Comparison of ENCODE assay signal across 8 cellular contexts in genomic region chr4:157217708-157218107, GRCh38. TPM values are rescaled to one million over a fixed set of nuclear protein-coding genes. Genes with fewer than 3 reads are reported as not detected.
DNase-seq lines count a peak whose midpoint lies in the region; ATAC-seq, FAIRE-seq and TF ChIP-seq lines count a peak whose summit lies in the region.

No MANE protein-coding gene starts in this region.

- no peak overlapping the region for H2BK120ac ChIP-seq in mesendoderm (ENCODE audit: low read depth, low read length)

- ATAC-seq in K562 (no peak), GM19467 (IDR thresholded peaks at IDR 0.05; ENCODE audit: unreplicated experiment) (no peak), left colon (no peak)

- no peak overlapping the region for H4K5ac ChIP-seq in mesendoderm (ENCODE audit: low read length)

- no peak overlapping the region for H3K23ac ChIP-seq in mesendoderm (ENCODE audit: low read length)

- BruUV-seq in K562 (replicated peaks; lab: Mats Ljungman, UMichigan) = no TSS peak

- TF ChIP-seq RAD21 in K562 (CRISPR knock-in tag; conservative IDR thresholded peaks at IDR 0.05 in 1 of 2, IDR thresholded peaks at IDR 0.05 in 1 of 2) = peak; percentile 7 to 14; a peak in 1 of 4 replicates

- H3K9me3 ChIP-seq in K562 (replicated peaks; ENCODE audit: control insufficient read depth, insufficient read depth, low read depth, low read length) = no peaks in the 10 kb centered on the region

- H3K4me2 ChIP-seq in K562 (ENCODE audit: insufficient read depth, low read length) (no peak overlapping the region), mesendoderm (ENCODE audit: low read length) (no peak overlapping the region)

- H3K9me1 ChIP-seq in K562 (ENCODE audit: control insufficient read depth, insufficient read depth, low read length) = no peaks in the 10 kb centered on the region

- H3K4ac ChIP-seq in mesendoderm (ENCODE audit: low read depth, low read length) = no peak overlapping the region

- no peak for TF ChIP-seq EP300 in K562 (IDR thresholded peaks at IDR 0.05; ENCODE audit: low read length)

- no peak overlapping the region for H2AFZ ChIP-seq in K562 (ENCODE audit: low read depth, low read length)

- H3K27ac ChIP-seq in K562 (ENCODE audit: extremely low read depth, low read depth, low read length) (no peak overlapping the region), mesendoderm (ENCODE audit: low read depth, low read length) (no peak overlapping the region)

- H3K79me2 ChIP-seq in K562 (ENCODE audit: control insufficient read depth, insufficient read depth, low read length) = no peaks in the 10 kb centered on the region
- no peaks in the 10 kb centered on the region for H3K79me2 ChIP-seq in mesendoderm (ENCODE audit: control insufficient read depth, insufficient read depth, low read length)

- H3K27me3 ChIP-seq in K562 (ENCODE audit: control insufficient read depth in 2 of 2, insufficient read depth in 2 of 2, low read length in 2 of 2) = no peaks in the 10 kb centered on the region
- H3K27me3 ChIP-seq in mesendoderm (ENCODE audit: insufficient read depth, low read length, poor library complexity) = peaks cover 18% of the 10 kb centered on the region

- in situ Hi-C loops in KBM-7 (cut with MboI; ENCODE audit: low pct_unique_long_range_greater_than_20kb, low sequenced_read_pairs) (no loop called here), K562 (cut with MboI) (loop anchor here (25.0 kb wide), 1 partner anchor 745 kb away; no protein-coding TSS in a partner anchor)

- H2BK5ac ChIP-seq in mesendoderm (ENCODE audit: low read length) = no peak overlapping the region

- 0% methylated on average over 3 of the region's 3 CpGs for WGBS in K562 (ENCODE audit: insufficient coverage, low coverage, missing lambda C conversion rate)
- 100% methylated on average over 1 of the region's 3 CpGs for WGBS in mesendoderm (ENCODE audit: extremely low coverage, insufficient coverage, low lambda C conversion rate)

- intact Hi-C loops in K562 (cut with micrococcal nuclease) (loop anchor here (5.0 kb wide), 1 partner anchor 760 kb away; no protein-coding TSS in a partner anchor), left colon (cut with DNase I, micrococcal nuclease) (no loop called here)

- no peaks in the 10 kb centered on the region for H3K36me3 ChIP-seq in K562 (ENCODE audit: control insufficient read depth, insufficient read depth, low read length)
- no peaks in the 10 kb centered on the region for H3K36me3 ChIP-seq in mesendoderm (ENCODE audit: control insufficient read depth, insufficient read depth, low read length)

- peak; percentile 33 for DNase-seq in DMS114 treated with DMSO at 0.1 percent for 48 hours (lab: John Stamatoyannopoulos, UW; ENCODE audit: unreplicated experiment)
- DNase-seq in KBM-7 = peak; percentile 49
- DNase-seq in K562 (ENCODE audit: extremely low read depth in 1 of 4, low spot score in 3 of 4) = no peak
- peak; percentile 16 for DNase-seq in mesendoderm
- no peak for DNase-seq in H4 (ENCODE audit: low spot score)
- no peak for DNase-seq in left colon
- DNase-seq in T-helper 1 cell = no peak

- H2BK15ac ChIP-seq in mesendoderm (replicated peaks; ENCODE audit: low read depth) = no peak overlapping the region

- FAIRE-seq in K562 (lab: Jason Lieb, UNC) = no peak

- no peak overlapping the region for H3K56ac ChIP-seq in mesendoderm (ENCODE audit: low read length)

- H4K20me1 ChIP-seq in K562 (replicated peaks; ENCODE audit: control insufficient read depth, insufficient read depth, low read length) = no peaks in the 10 kb centered on the region

- no peak overlapping the region for H3K9ac ChIP-seq in K562 (ENCODE audit: insufficient read depth in 1 of 2, low read depth in 2 of 2, low read length in 2 of 2)
- no peak overlapping the region for H3K9ac ChIP-seq in mesendoderm (ENCODE audit: low read length)

- no peak for TF ChIP-seq POLR2A in K562 (conservative IDR thresholded peaks at IDR 0.05)

- CTCF ChIA-PET in K562 (lab: Yijun Ruan, JAX; ENCODE audit: low intra/inter-chr PET ratio) = no interaction called here

- H4K8ac ChIP-seq in mesendoderm (ENCODE audit: low read depth, low read length) = no peak overlapping the region

- H3K4me3 ChIP-seq in K562 (no peak overlapping the region), mesendoderm (ENCODE audit: low read length) (no peak overlapping the region)

- H3K18ac ChIP-seq in mesendoderm (ENCODE audit: low read length) = no peak overlapping the region

- H2AK5ac ChIP-seq in mesendoderm (ENCODE audit: low read length) = no peak overlapping the region

- H3K4me1 ChIP-seq in K562 (replicated peaks in 1 of 2; ENCODE audit: control insufficient read depth in 2 of 2, insufficient read depth in 2 of 2, low read length in 2 of 2) = no peaks in the 10 kb centered on the region
- H3K4me1 ChIP-seq in mesendoderm (ENCODE audit: control insufficient read depth, low read depth, low read length) = no peaks in the 10 kb centered on the region

- peak in 1 of 3 experiments; percentile 15; a peak in 2 of 6 replicates for TF ChIP-seq CTCF in K562 (IDR thresholded peaks at IDR 0.05 in 2 of 3, conservative IDR thresholded peaks at IDR 0.05 in 1 of 3; ENCODE audit: insufficient read depth in 2 of 3, low read depth in 1 of 3, low read length in 3 of 3)

- POLR2A ChIA-PET in K562 (lab: Yijun Ruan, JAX) = no interaction called here

- no peaks in the 10 kb centered on the region for H3K79me1 ChIP-seq in mesendoderm (ENCODE audit: low read length)

TF ChIP-seq in K562, 482 proteins besides CTCF, POLR2A, EP300 and RAD21 (continues in another document):
- TF ChIP-seq HNRNPH1 (optimal IDR thresholded peaks at IDR 0.05; ENCODE audit: low read depth, low read length) (no peak), GTF3C2 (IDR thresholded peaks at IDR 0.05; ENCODE audit: borderline replicate concordance, extremely low read depth, insufficient read length) (no peak), ZNF347 (CRISPR knock-in tag; IDR thresholded peaks at IDR 0.05; ENCODE audit: low read depth) (no peak), ZBTB5 (IDR thresholded peaks at IDR 0.05) (no peak), IFI16 (CRISPR knock-in tag; IDR thresholded peaks at IDR 0.05) (no peak)

RNA-seq across cellular contexts. Expression of gene GRIA2, which starts 2.8 kb away (rescaled TPM):
- not detected in 2 replicates for total RNA-seq in K562 (2011; cell fraction: chromatin; rRNA removed; ENCODE audit: low replicate concordance)
- total RNA-seq in K562 (2011; cell fraction: nucleolus; rRNA removed) = not detected in 2 replicates
- total RNA-seq in K562 (2011; cell fraction: nucleoplasm; rRNA removed) = not detected in 2 replicates
- total RNA-seq in K562 (2014; rRNA removed) (not detected in 2 replicates), K562 (2014; rRNA removed; fragmentation: Illumina TruSeq; extraction: Trizol) (not detected in 2 replicates), K562 (2015; rRNA removed; fragmentation: Illumina TruSeq; extraction: Trizol) (0.04 TPM in 1 of 2 replicates, not detected in the other), K562 (2021) (not detected in 2 replicates), left colon (under 1 TPM; 0.08 to 0.12 TPM)
- polyA plus RNA-seq in K562 (2011; rRNA removed) (not detected in 2 replicates), K562 (2014; fragmentation: Illumina TruSeq; extraction: Trizol) (not detected in 2 replicates), K562 (2014; fragmentation: Nextera tagmentation; extraction: Ambion mirVana) (under 1 TPM in 1 of 2 experiments, not detected in 1; 0.07 TPM), K562 (2014; rRNA removed) (1.1 TPM in 1 of 2 replicates, not detected in the other)
- polyA plus RNA-seq in K562 (2011; cell fraction: cytosol; rRNA removed) = not detected in 2 replicates
- polyA plus RNA-seq in K562 (2011; cell fraction: nucleus; rRNA removed) = 0.10 TPM in 1 of 2 replicates, not detected in the other
- polyA plus RNA-seq in K562 (2012) = 0.61 TPM in 1 of 2 replicates, not detected in the other
- polyA minus RNA-seq in K562 (2011; rRNA and poly(A)+ RNA removed) = not detected in 2 replicates
- not detected in 2 replicates for polyA minus RNA-seq in K562 (2011; cell fraction: cytosol; rRNA and poly(A)+ RNA removed)
- not detected in 2 replicates for polyA minus RNA-seq in K562 (2011; cell fraction: nucleus; rRNA and poly(A)+ RNA removed)
- polyA plus RNA-seq in mesendoderm (2013, experiment 1 of 2) = not detected
- polyA plus RNA-seq in mesendoderm (2013, experiment 2 of 2) = 0.01 TPM
- total RNA-seq in H4 (2014; rRNA removed; shearing (Covaris generic)) = not detected in 2 replicates

Comparison
In these comparisons a context has a peak if more than half of its experiments do, and no peak if none do; other contexts are left out.
1. DNase-seq: peak in DMS114 treated with DMSO at 0.1 percent for 48 hours (single experiment), KBM-7 (single experiment) and mesendoderm (single experiment); none in K562 (0 of 4), H4 (single experiment), left colon (0 of 2) and T-helper 1 cell (0 of 5).